18 cellular contexts compared by ENCODE assay signal in genomic region chr2:229832499-229832898, GRCh38.
A peak's percentile ranks its signal among the peaks of the same experiment; 100 is the strongest.
DNase-seq lines count a peak whose midpoint lies in the region; ATAC-seq, FAIRE-seq and TF ChIP-seq lines count a peak whose summit lies in the region.
"Had no signal": no experiment of that assay in that cellular context is flagged by ENCODE, and none has a peak within 500 bp of the region (broad histone marks: within the 10 kb centered on the region; RNA-seq: fewer than 3 reads in every experiment).

No MANE protein-coding gene starts in this region.

- FAIRE-seq in GM12878 (lab: Jason Lieb, UNC): no peak
- FAIRE-seq: kidney had no signal

- H3K36me3 ChIP-seq in cardiac muscle cell: peaks cover 18% of the 10 kb centered on the region
- H3K36me3 ChIP-seq in right atrium auricular region: peaks cover 50% of the 10 kb centered on the region
- peaks cover 2 to 33% of the 10 kb centered on the region in 2 experiments for H3K36me3 ChIP-seq in GM12878 (ENCODE audit: control insufficient read depth in 2 of 2, insufficient read depth in 2 of 2, low read length in 1 of 2)
- H3K36me3 ChIP-seq in transverse colon: peaks cover 0 to 36% (median 16%) of the 10 kb centered on the region in 4 donors
- H3K36me3 ChIP-seq in PC-3 (ENCODE audit: low read depth, low read length): peaks cover 30% of the 10 kb centered on the region

- no peaks in the 10 kb centered on the region; the same call in none of the 2 replicates for H3K79me2 ChIP-seq in GM12878 (ENCODE audit: control insufficient read depth, insufficient read depth, low read length)
- peaks cover 10% of the 10 kb centered on the region; the same call in 1 of the 2 replicates for H3K79me2 ChIP-seq in PC-3 (ENCODE audit: low read length)

- H3K27me3 Mint-ChIP-seq in chondrocyte (ENCODE audit: low read depth) (no peaks in the 10 kb centered on the region), osteocyte (ENCODE audit: unreplicated experiment) (no peaks in the 10 kb centered on the region)
- H3K27me3 Mint-ChIP-seq: activated CD4-positive, alpha-beta memory T cell treated with anti-CD3 and anti-CD28 coated beads for 36 hours; activated naive CD4-positive, alpha-beta T cell treated with anti-CD3 and anti-CD28 coated beads, Interleukin-2, amount 10 ng/mL, durations not matched to agents 7 days and 5 days had no signal

- H4K20me1 ChIP-seq in GM12878 (ENCODE audit: control insufficient read depth, insufficient read depth): no peaks in the 10 kb centered on the region
- no peaks in the 10 kb centered on the region; the same call in 1 of the 2 replicates for H4K20me1 ChIP-seq in PC-3 (ENCODE audit: low read length)

- H2AFZ ChIP-seq in GM12878 (ENCODE audit: control insufficient read depth, low read depth, low read length) (no peak overlapping the region), PC-3 (ENCODE audit: low read length) (no peak overlapping the region)
- H2AFZ ChIP-seq: GM23338 had no signal

- no peak for TF ChIP-seq POLR2A in GM12878 (IDR thresholded peaks at IDR 0.05; ENCODE audit: low read depth, low read length)
- no peak for TF ChIP-seq POLR2A in transverse colon (IDR thresholded peaks at IDR 0.05)

- no peaks in the 10 kb centered on the region for H3K9me2 ChIP-seq in PC-3 (replicated peaks; ENCODE audit: low read length)

- TF ChIP-seq CTCF in cardiac muscle cell (IDR thresholded peaks at IDR 0.05; ENCODE audit: low read depth, low read length): no peak
- no peak for TF ChIP-seq CTCF in right atrium auricular region (IDR thresholded peaks at IDR 0.05)
- TF ChIP-seq CTCF in GM12878 (IDR thresholded peaks at IDR 0.05 in 2 of 3, conservative IDR thresholded peaks at IDR 0.05 in 1 of 3; ENCODE audit: control insufficient read depth in 2 of 3, extremely low read depth in 1 of 3, insufficient read depth in 1 of 3, low read depth in 3 of 3, low read length in 3 of 3): no peak
- TF ChIP-seq CTCF in transverse colon (IDR thresholded peaks at IDR 0.05): no peak
- TF ChIP-seq CTCF in chondrocyte (IDR thresholded peaks at IDR 0.05): no peak
- no peak for TF ChIP-seq CTCF in PC-3 (conservative IDR thresholded peaks at IDR 0.05; ENCODE audit: low read depth, low read length)
- no peak for TF ChIP-seq CTCF in osteocyte (IDR thresholded peaks at IDR 0.05)

- H3K4me3 Mint-ChIP-seq in chondrocyte (ENCODE audit: unreplicated experiment) (no peak overlapping the region), osteocyte (ENCODE audit: unreplicated experiment) (no peak overlapping the region)
- H3K4me3 Mint-ChIP-seq: activated CD4-positive, alpha-beta memory T cell treated with anti-CD3 and anti-CD28 coated beads for 36 hours; activated naive CD4-positive, alpha-beta T cell treated with anti-CD3 and anti-CD28 coated beads, Interleukin-2, amount 10 ng/mL, durations not matched to agents 7 days and 5 days; GM23338 had no signal

- no peak overlapping the region for H3K4me2 ChIP-seq in GM12878 (ENCODE audit: control insufficient read depth, insufficient read depth)
- no peak overlapping the region for H3K4me2 ChIP-seq in PC-3 (ENCODE audit: low read length)
- H3K4me2 ChIP-seq: GM23338 had no signal

- intact Hi-C loops in GM12878 (cut with micrococcal nuclease; ENCODE audit: unreplicated experiment): no loop called here
- intact Hi-C loops in transverse colon (cut with DNase I; ENCODE audit: low total_unique reads): no loop called here
- intact Hi-C loops in PC-3 (cut with micrococcal nuclease): no loop called here

- TF ChIP-seq EP300 in GM12878 (IDR thresholded peaks at IDR 0.05; ENCODE audit: borderline replicate concordance in 1 of 2, control insufficient read depth in 1 of 2, low read depth in 2 of 2, low read length in 2 of 2): no peak
- no peak for TF ChIP-seq EP300 in transverse colon (IDR thresholded peaks at IDR 0.05; ENCODE audit: low read depth)

- no peaks in the 10 kb centered on the region for H3F3A ChIP-seq in PC-3 (ENCODE audit: low read length, unreplicated experiment)

- RAD21 ChIA-PET in GM12878 (lab: Charles Lee; ENCODE audit: unreplicated experiment): interaction anchor here (1.0 to 1.4 kb wide), 2 partner anchors 10 to 89 kb away, joined by 3 to 6 read pairs; partner anchors contain the start of gene TRIP12

- H3K4me1 Mint-ChIP-seq in chondrocyte (ENCODE audit: low read depth): peaks cover 21% of the 10 kb centered on the region
- peaks cover 15% of the 10 kb centered on the region for H3K4me1 Mint-ChIP-seq in osteocyte (ENCODE audit: unreplicated experiment)
- H3K4me1 Mint-ChIP-seq: GM23338 had no signal

- WGBS in GM12878 (ENCODE audit: insufficient coverage, insufficient replicate concordance, low lambda C conversion rate, missing lambda C conversion rate): 0% methylated on average over 2 of the region's 2 CpGs
- WGBS in transverse colon (ENCODE audit: low coverage in 1 of 2), 2 donors: 57% methylated on average over 2 of the region's 2 CpGs

- ATAC-seq in HG02759 (IDR thresholded peaks at IDR 0.05; ENCODE audit: unreplicated experiment) (peak; percentile 74), GM12878 (peak; percentile 55), PC-3 (no peak)
- ATAC-seq: GM23338, psoas muscle had no signal

- H3K27ac Mint-ChIP-seq in chondrocyte (ENCODE audit: unreplicated experiment) (no peak overlapping the region), osteocyte (ENCODE audit: unreplicated experiment) (no peak overlapping the region)
- H3K27ac Mint-ChIP-seq: activated CD4-positive, alpha-beta memory T cell treated with anti-CD3 and anti-CD28 coated beads for 36 hours; activated naive CD4-positive, alpha-beta T cell treated with anti-CD3 and anti-CD28 coated beads, Interleukin-2, amount 10 ng/mL, durations not matched to agents 7 days and 5 days; GM23338 had no signal

- H3K27me3 ChIP-seq in cardiac muscle cell: no peaks in the 10 kb centered on the region
- H3K27me3 ChIP-seq in right atrium auricular region: no peaks in the 10 kb centered on the region
- H3K27me3 ChIP-seq in GM12878 (replicated peaks in 1 of 2; ENCODE audit: control insufficient read depth in 2 of 2, insufficient read depth in 2 of 2, low read length in 1 of 2): no peaks in the 10 kb centered on the region
- no peaks in the 10 kb centered on the region for H3K27me3 ChIP-seq in transverse colon
- no peaks in the 10 kb centered on the region for H3K27me3 ChIP-seq in PC-3 (ENCODE audit: low read length)
- H3K27me3 ChIP-seq: tibial nerve had no signal

- H3K9me3 Mint-ChIP-seq in chondrocyte (ENCODE audit: low read depth): no peaks in the 10 kb centered on the region
- no peaks in the 10 kb centered on the region for H3K9me3 Mint-ChIP-seq in osteocyte (ENCODE audit: unreplicated experiment)
- H3K9me3 Mint-ChIP-seq: activated CD4-positive, alpha-beta memory T cell treated with anti-CD3 and anti-CD28 coated beads for 36 hours; activated naive CD4-positive, alpha-beta T cell treated with anti-CD3 and anti-CD28 coated beads, Interleukin-2, amount 10 ng/mL, durations not matched to agents 7 days and 5 days; GM23338 had no signal

- POLR2A ChIA-PET in GM12878 (lab: Charles Lee): no interaction called here
- POLR2A ChIA-PET in PC-3 (lab: Charles Lee; ENCODE audit: unreplicated experiment): no interaction called here

- H3K4me1 ChIP-seq in cardiac muscle cell (ENCODE audit: low read depth): peaks cover 9% of the 10 kb centered on the region
- peaks cover 0 to 22% of the 10 kb centered on the region in 2 donors for H3K4me1 ChIP-seq in right atrium auricular region
- H3K4me1 ChIP-seq in GM12878 (ENCODE audit: control insufficient read depth, insufficient read depth, low read length): no peaks in the 10 kb centered on the region; the same call in 1 of the 2 replicates
- peaks cover 5 to 26% (median 11%) of the 10 kb centered on the region in 4 donors for H3K4me1 ChIP-seq in transverse colon
- peaks cover 18% of the 10 kb centered on the region for H3K4me1 ChIP-seq in PC-3 (ENCODE audit: insufficient read depth, low read length)

- DNase-seq in cardiac muscle cell (ENCODE audit: low read depth in 1 of 2, low spot score in 1 of 2) (no peak), right atrium auricular region (ENCODE audit: low spot score) (no peak), GM12878 (ENCODE audit: low read depth, low spot score) (peak; percentile 15), transverse colon (no peak), chondrocyte (ENCODE audit: low spot score) (no peak), PC-3 (no peak), osteocyte (ENCODE audit: extremely low spot score, unreplicated experiment) (no peak)
- DNase-seq: activated CD4-positive, alpha-beta memory T cell treated with anti-CD3 and anti-CD28 coated beads for 36 hours; activated naive CD4-positive, alpha-beta T cell treated with anti-CD3 and anti-CD28 coated beads, Interleukin-2, amount 10 ng/mL, durations not matched to agents 7 days and 5 days; central memory CD4-positive, alpha-beta T cell; DMS79; glutamatergic neuron; kidney; psoas muscle; SHP77 had no signal

- H3K4me3 ChIP-seq in cardiac muscle cell (no peak overlapping the region), right atrium auricular region (no peak overlapping the region), GM12878 (no peak overlapping the region), transverse colon (no peak overlapping the region), PC-3 (ENCODE audit: low read length) (no peak overlapping the region)
- H3K4me3 ChIP-seq: GM23338, psoas muscle, tibial nerve had no signal

- SMC1A ChIA-PET in GM12878 (lab: Charles Lee; ENCODE audit: uncharacterized antibody, unreplicated experiment): interaction anchor here (0.9 to 2.5 kb wide), 4 partner anchors 9 to 58 kb away, joined by 3 to 13 read pairs (median 6); no protein-coding TSS in a partner anchor

- no TSS peak for BruUV-seq in GM12878 (replicated peaks; lab: Mats Ljungman, UMichigan)
- no TSS peak for BruUV-seq in PC-3 (replicated peaks; lab: Mats Ljungman, UMichigan)

- H3K36me3 Mint-ChIP-seq in chondrocyte (ENCODE audit: low read depth): peaks cover 14% of the 10 kb centered on the region
- H3K36me3 Mint-ChIP-seq in osteocyte (ENCODE audit: unreplicated experiment): peaks cover 26% of the 10 kb centered on the region

- H3K27ac ChIP-seq in cardiac muscle cell: peak overlapping the region; percentile 11
- H3K27ac ChIP-seq in right atrium auricular region: no peak overlapping the region
- H3K27ac ChIP-seq in GM12878 (ENCODE audit: control insufficient read depth, insufficient read depth): peak overlapping the region; percentile 0; the same call in 1 of the 2 replicates
- peak overlapping the region; percentile 18 to 52 (median 42) for H3K27ac ChIP-seq in transverse colon
- H3K27ac ChIP-seq in PC-3 (ENCODE audit: low read length): no peak overlapping the region
- H3K27ac ChIP-seq: psoas muscle, tibial nerve had no signal

- no peak for TF ChIP-seq RAD21 in GM12878 (IDR thresholded peaks at IDR 0.05; ENCODE audit: insufficient read depth, low read depth, low read length)

- no peaks in the 10 kb centered on the region for H3K9me3 ChIP-seq in cardiac muscle cell (ENCODE audit: low read depth)
- no peaks in the 10 kb centered on the region for H3K9me3 ChIP-seq in right atrium auricular region
- no peaks in the 10 kb centered on the region; the same call in 2 of the 3 replicates for H3K9me3 ChIP-seq in GM12878 (replicated peaks; ENCODE audit: control insufficient read depth, insufficient read depth, low read length)
- no peaks in the 10 kb centered on the region for H3K9me3 ChIP-seq in transverse colon
- H3K9me3 ChIP-seq in PC-3 (ENCODE audit: low read length): no peaks in the 10 kb centered on the region
- H3K9me3 ChIP-seq: psoas muscle, tibial nerve had no signal

- H3K9ac ChIP-seq in GM12878 (ENCODE audit: control insufficient read depth, insufficient read depth, low read length): no peak overlapping the region
- H3K9ac ChIP-seq in PC-3 (ENCODE audit: low read length): no peak overlapping the region

- CTCF ChIA-PET in GM12878 (lab: Yijun Ruan, JAX): interaction anchor here (1.0 to 2.5 kb wide), 4 partner anchors 8 to 51 kb away, joined by 4 to 9 read pairs (median 5); no protein-coding TSS in a partner anchor
- CTCF ChIA-PET in PC-3 (lab: Charles Lee): no interaction called here

- in situ Hi-C loops in GM12878 (cut with MboI): no loop called here
- in situ Hi-C loops in transverse colon (cut with MboI; ENCODE audit: low pct_ligation_motif_present in 1 of 4, low pct_unique_long_range_greater_than_20kb in 1 of 4, low sequenced_read_pairs in 3 of 4): no loop called here

Comparison
In these comparisons a context has a peak if more than half of its experiments do, and no peak if none do; other contexts are left out.
1. H3K27ac ChIP-seq: peak in cardiac muscle cell (single experiment), GM12878 (single experiment) and transverse colon (4 of 4); none in right atrium auricular region (0 of 2) and PC-3 (single experiment).